Comparison of ENCODE assay signal across 1 cellular context in genomic region chr15:66692808-66693596, GRCh38.
TF ChIP-seq lines count a peak whose summit lies in the region.

No MANE protein-coding gene starts in this region.

TF ChIP-seq in H1, 55 proteins besides CTCF, POLR2A, EP300 and RAD21:
- TF ChIP-seq EGR1 (IDR thresholded peaks at IDR 0.05; ENCODE audit: borderline replicate concordance, low read depth, low read length) (no peak), CHD1 (IDR thresholded peaks at IDR 0.05; ENCODE audit: low read depth, low read length) (no peak), GABPA (IDR thresholded peaks at IDR 0.05; ENCODE audit: borderline replicate concordance, insufficient read depth, low read length) (no peak), PHF8 (conservative IDR thresholded peaks at IDR 0.05; ENCODE audit: low read depth, low read length) (no peak), NRF1 (IDR thresholded peaks at IDR 0.05; ENCODE audit: low read depth, low read length) (no peak), NANOG (IDR thresholded peaks at IDR 0.05; ENCODE audit: insufficient read depth, low read depth, low read length, poor library complexity, severe bottlenecking) (no peak)
